1 cellular context compared by ENCODE assay signal in the genomic region with DNA sequence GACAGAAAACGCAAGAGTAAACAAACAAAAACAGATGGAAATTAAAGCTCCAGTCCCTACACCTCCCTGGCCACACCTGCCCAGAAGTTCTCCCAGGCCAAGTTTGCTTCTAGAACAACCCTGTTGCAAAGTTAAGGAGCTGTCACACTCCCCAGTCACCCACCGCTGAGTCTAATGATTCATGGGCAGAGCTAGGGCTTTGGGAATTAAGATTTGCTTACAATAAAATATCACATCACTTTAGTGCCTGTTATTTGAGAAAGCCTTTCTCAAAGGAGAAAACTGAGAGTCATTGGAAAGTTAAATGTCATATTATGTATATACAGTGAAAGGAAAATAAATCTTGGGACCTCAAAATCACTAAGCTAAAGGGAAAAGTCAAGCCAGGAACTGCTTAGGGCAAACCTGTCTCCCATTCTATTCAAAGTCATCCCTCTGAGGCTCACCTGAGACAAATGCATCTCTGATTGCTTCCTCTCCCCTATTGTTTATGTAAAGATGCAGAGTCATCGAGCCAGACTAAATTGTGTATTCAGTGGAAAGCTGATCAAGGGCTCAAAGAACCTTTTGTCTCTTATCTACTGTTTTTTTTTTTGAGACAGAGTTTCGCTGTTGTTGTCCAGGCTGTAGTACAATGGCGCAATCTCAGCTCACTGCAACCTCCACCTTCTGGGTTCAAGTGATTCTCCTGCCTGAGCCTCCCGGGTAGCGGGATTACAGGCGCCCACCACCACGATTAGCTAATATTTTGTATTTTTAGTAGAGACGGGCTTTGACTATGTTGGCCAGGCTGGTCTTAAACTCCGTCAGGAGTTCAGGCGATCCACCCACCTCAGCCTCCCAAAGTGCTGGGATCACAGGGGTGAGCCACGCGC.
TF ChIP-seq lines count a peak whose summit lies in the region.

No MANE protein-coding gene starts in this region.

TF ChIP-seq in HepG2, 621 proteins besides CTCF, POLR2A, EP300 and RAD21 (continued from another document and continues in another):
- TF ChIP-seq, protein P1, sequence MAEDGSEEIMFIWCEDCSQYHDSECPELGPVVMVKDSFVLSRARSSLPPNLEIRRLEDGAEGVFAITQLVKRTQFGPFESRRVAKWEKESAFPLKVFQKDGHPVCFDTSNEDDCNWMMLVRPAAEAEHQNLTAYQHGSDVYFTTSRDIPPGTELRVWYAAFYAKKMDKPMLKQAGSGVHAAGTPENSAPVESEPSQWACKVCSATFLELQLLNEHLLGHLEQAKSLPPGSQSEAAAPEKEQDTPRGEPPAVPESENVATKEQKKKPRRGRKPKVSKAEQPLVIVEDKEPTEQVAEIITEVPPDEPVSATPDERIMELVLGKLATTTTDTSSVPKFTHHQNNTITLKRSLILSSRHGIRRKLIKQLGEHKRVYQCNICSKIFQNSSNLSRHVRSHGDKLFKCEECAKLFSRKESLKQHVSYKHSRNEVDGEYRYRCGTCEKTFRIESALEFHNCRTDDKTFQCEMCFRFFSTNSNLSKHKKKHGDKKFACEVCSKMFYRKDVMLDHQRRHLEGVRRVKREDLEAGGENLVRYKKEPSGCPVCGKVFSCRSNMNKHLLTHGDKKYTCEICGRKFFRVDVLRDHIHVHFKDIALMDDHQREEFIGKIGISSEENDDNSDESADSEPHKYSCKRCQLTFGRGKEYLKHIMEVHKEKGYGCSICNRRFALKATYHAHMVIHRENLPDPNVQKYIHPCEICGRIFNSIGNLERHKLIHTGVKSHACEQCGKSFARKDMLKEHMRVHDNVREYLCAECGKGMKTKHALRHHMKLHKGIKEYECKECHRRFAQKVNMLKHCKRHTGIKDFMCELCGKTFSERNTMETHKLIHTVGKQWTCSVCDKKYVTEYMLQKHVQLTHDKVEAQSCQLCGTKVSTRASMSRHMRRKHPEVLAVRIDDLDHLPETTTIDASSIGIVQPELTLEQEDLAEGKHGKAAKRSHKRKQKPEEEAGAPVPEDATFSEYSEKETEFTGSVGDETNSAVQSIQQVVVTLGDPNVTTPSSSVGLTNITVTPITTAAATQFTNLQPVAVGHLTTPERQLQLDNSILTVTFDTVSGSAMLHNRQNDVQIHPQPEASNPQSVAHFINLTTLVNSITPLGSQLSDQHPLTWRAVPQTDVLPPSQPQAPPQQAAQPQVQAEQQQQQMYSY (CRISPR knock-in tag; IDR thresholded peaks at IDR 0.05) = no peak
- TF ChIP-seq ZNF33A (CRISPR knock-in tag; IDR thresholded peaks at IDR 0.05; ENCODE audit: borderline replicate concordance) = no peak
- no peak for TF ChIP-seq ZNF530 (CRISPR knock-in tag; IDR thresholded peaks at IDR 0.05; ENCODE audit: low read depth)
- TF ChIP-seq, protein P2, sequence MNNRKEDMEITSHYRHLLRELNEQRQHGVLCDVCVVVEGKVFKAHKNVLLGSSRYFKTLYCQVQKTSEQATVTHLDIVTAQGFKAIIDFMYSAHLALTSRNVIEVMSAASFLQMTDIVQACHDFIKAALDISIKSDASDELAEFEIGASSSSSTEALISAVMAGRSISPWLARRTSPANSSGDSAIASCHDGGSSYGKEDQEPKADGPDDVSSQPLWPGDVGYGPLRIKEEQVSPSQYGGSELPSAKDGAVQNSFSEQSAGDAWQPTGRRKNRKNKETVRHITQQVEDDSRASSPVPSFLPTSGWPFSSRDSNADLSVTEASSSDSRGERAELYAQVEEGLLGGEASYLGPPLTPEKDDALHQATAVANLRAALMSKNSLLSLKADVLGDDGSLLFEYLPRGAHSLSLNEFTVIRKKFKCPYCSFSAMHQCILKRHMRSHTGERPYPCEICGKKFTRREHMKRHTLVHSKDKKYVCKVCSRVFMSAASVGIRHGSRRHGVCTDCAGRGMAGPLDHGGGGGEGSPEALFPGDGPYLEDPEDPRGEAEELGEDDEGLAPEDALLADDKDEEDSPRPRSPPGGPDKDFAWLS (CRISPR knock-in tag; IDR thresholded peaks at IDR 0.05; ENCODE audit: borderline replicate concordance) = no peak
- TF ChIP-seq ZNF572 (CRISPR knock-in tag; IDR thresholded peaks at IDR 0.05) = no peak
- TF ChIP-seq HMG20A (CRISPR knock-in tag; IDR thresholded peaks at IDR 0.05; ENCODE audit: borderline replicate concordance) = peak; percentile 70
- no peak for TF ChIP-seq SMYD3 (CRISPR knock-in tag; IDR thresholded peaks at IDR 0.05)
- no peak for TF ChIP-seq TBL1XR1 (IDR thresholded peaks at IDR 0.05; ENCODE audit: borderline replicate concordance, low read length, partially characterized antibody)
- TF ChIP-seq, protein P3, sequence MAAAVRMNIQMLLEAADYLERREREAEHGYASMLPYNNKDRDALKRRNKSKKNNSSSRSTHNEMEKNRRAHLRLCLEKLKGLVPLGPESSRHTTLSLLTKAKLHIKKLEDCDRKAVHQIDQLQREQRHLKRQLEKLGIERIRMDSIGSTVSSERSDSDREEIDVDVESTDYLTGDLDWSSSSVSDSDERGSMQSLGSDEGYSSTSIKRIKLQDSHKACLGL (CRISPR knock-in tag; IDR thresholded peaks at IDR 0.05) = no peak
- TF ChIP-seq FOSL2 (CRISPR knock-in tag; IDR thresholded peaks at IDR 0.05) = peak; percentile 59
- TF ChIP-seq ZNF75D (CRISPR knock-in tag; IDR thresholded peaks at IDR 0.05; ENCODE audit: borderline replicate concordance) = no peak
- no peak for TF ChIP-seq MTA3 (CRISPR knock-in tag; IDR thresholded peaks at IDR 0.05)
- TF ChIP-seq, protein P4, sequence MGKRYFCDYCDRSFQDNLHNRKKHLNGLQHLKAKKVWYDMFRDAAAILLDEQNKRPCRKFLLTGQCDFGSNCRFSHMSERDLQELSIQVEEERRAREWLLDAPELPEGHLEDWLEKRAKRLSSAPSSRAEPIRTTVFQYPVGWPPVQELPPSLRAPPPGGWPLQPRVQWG (CRISPR knock-in tag; IDR thresholded peaks at IDR 0.05; ENCODE audit: borderline replicate concordance, low read depth) = no peak
- TF ChIP-seq KDM5A (IDR thresholded peaks at IDR 0.05; ENCODE audit: borderline replicate concordance, low read length) = no peak
- TF ChIP-seq, protein P5, sequence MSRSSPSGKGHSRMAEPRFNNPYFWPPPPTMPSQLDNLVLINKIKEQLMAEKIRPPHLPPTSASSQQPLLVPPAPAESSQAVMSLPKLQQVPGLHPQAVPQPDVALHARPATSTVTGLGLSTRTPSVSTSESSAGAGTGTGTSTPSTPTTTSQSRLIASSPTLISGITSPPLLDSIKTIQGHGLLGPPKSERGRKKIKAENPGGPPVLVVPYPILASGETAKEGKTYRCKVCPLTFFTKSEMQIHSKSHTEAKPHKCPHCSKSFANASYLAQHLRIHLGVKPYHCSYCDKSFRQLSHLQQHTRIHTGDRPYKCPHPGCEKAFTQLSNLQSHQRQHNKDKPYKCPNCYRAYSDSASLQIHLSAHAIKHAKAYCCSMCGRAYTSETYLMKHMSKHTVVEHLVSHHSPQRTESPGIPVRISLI (CRISPR knock-in tag; IDR thresholded peaks at IDR 0.05; ENCODE audit: borderline replicate concordance) = peak; percentile 96
- TF ChIP-seq, protein P6, sequence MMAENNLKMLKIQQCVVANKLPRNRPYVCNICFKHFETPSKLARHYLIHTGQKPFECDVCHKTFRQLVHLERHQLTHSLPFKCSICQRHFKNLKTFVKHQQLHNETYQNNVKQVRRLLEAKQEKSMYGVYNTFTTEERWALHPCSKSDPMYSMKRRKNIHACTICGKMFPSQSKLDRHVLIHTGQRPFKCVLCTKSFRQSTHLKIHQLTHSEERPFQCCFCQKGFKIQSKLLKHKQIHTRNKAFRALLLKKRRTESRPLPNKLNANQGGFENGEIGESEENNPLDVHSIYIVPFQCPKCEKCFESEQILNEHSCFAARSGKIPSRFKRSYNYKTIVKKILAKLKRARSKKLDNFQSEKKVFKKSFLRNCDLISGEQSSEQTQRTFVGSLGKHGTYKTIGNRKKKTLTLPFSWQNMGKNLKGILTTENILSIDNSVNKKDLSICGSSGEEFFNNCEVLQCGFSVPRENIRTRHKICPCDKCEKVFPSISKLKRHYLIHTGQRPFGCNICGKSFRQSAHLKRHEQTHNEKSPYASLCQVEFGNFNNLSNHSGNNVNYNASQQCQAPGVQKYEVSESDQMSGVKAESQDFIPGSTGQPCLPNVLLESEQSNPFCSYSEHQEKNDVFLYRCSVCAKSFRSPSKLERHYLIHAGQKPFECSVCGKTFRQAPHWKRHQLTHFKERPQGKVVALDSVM (CRISPR knock-in tag; IDR thresholded peaks at IDR 0.05) = peak; percentile 100
- TF ChIP-seq KAT7 (CRISPR knock-in tag; IDR thresholded peaks at IDR 0.05; ENCODE audit: borderline replicate concordance) = no peak
- no peak for TF ChIP-seq SIN3A (IDR thresholded peaks at IDR 0.05; ENCODE audit: borderline replicate concordance, low read depth, low read length)
- no peak for TF ChIP-seq TCF12 (IDR thresholded peaks at IDR 0.05)
- no peak for TF ChIP-seq TCF12 (CRISPR knock-in tag; IDR thresholded peaks at IDR 0.05)
- TF ChIP-seq, protein P7, sequence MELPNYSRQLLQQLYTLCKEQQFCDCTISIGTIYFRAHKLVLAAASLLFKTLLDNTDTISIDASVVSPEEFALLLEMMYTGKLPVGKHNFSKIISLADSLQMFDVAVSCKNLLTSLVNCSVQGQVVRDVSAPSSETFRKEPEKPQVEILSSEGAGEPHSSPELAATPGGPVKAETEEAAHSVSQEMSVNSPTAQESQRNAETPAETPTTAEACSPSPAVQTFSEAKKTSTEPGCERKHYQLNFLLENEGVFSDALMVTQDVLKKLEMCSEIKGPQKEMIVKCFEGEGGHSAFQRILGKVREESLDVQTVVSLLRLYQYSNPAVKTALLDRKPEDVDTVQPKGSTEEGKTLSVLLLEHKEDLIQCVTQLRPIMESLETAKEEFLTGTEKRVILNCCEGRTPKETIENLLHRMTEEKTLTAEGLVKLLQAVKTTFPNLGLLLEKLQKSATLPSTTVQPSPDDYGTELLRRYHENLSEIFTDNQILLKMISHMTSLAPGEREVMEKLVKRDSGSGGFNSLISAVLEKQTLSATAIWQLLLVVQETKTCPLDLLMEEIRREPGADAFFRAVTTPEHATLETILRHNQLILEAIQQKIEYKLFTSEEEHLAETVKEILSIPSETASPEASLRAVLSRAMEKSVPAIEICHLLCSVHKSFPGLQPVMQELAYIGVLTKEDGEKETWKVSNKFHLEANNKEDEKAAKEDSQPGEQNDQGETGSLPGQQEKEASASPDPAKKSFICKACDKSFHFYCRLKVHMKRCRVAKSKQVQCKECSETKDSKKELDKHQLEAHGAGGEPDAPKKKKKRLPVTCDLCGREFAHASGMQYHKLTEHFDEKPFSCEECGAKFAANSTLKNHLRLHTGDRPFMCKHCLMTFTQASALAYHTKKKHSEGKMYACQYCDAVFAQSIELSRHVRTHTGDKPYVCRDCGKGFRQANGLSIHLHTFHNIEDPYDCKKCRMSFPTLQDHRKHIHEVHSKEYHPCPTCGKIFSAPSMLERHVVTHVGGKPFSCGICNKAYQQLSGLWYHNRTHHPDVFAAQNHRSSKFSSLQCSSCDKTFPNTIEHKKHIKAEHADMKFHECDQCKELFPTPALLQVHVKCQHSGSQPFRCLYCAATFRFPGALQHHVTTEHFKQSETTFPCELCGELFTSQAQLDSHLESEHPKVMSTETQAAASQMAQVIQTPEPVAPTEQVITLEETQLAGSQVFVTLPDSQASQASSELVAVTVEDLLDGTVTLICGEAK (IDR thresholded peaks at IDR 0.05) = no peak
- TF ChIP-seq, protein P7 (CRISPR knock-in tag; IDR thresholded peaks at IDR 0.05) = no peak
- TF ChIP-seq, protein P8, sequence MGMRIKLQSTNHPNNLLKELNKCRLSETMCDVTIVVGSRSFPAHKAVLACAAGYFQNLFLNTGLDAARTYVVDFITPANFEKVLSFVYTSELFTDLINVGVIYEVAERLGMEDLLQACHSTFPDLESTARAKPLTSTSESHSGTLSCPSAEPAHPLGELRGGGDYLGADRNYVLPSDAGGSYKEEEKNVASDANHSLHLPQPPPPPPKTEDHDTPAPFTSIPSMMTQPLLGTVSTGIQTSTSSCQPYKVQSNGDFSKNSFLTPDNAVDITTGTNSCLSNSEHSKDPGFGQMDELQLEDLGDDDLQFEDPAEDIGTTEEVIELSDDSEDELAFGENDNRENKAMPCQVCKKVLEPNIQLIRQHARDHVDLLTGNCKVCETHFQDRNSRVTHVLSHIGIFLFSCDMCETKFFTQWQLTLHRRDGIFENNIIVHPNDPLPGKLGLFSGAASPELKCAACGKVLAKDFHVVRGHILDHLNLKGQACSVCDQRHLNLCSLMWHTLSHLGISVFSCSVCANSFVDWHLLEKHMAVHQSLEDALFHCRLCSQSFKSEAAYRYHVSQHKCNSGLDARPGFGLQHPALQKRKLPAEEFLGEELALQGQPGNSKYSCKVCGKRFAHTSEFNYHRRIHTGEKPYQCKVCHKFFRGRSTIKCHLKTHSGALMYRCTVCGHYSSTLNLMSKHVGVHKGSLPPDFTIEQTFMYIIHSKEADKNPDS (CRISPR knock-in tag; IDR thresholded peaks at IDR 0.05) = no peak
- TF ChIP-seq ZEB1 (IDR thresholded peaks at IDR 0.05; ENCODE audit: insufficient replicate concordance, low read depth) = peak; percentile 79
- peak; percentile 97 for TF ChIP-seq SOX13 (IDR thresholded peaks at IDR 0.05)
- TF ChIP-seq SOX13 (CRISPR knock-in tag; conservative IDR thresholded peaks at IDR 0.05 in 1 of 2, IDR thresholded peaks at IDR 0.05 in 1 of 2) = peak in 1 of 2 experiments; percentile 99; a peak in 2 of 4 replicates
- TF ChIP-seq ZKSCAN5 (CRISPR knock-in tag; IDR thresholded peaks at IDR 0.05) = no peak
- no peak for TF ChIP-seq ZNF296 (CRISPR knock-in tag; conservative IDR thresholded peaks at IDR 0.05)
